29 cellular contexts compared by ENCODE assay signal in genomic region chr13:82522872-82523271, GRCh38.
"Had no signal": no experiment of that assay in that cellular context is flagged by ENCODE, and none has a peak within 500 bp of the region (broad histone marks: within the 10 kb centered on the region; RNA-seq: fewer than 3 reads in every experiment).

No MANE protein-coding gene starts in this region.

- H3K9me3 Mint-ChIP-seq: type B pancreatic cell had no signal

- ATAC-seq: stimulated activated effector memory CD8-positive, alpha-beta T cell treated with anti-CD3 and anti-CD28 coated beads, Interleukin-12 subunit alpha, Interleukin-12 subunit beta, amount 100 ng/mL, for 72 hours; stimulated activated memory B cell treated with anti-CD40 and anti-IgM and Interleukin-4, amounts not matched to agents 10 μg/mL and 1 μg/mL and 100 μg/mL, for 72 hours; stimulated activated naive B cell treated with anti-CD40 and anti-IgM and Interleukin-4, amounts not matched to agents 10 μg/mL and 1 μg/mL and 100 μg/mL, for 72 hours; stimulated activated naive CD8-positive, alpha-beta T cell treated with anti-CD3 and anti-CD28 coated beads, Interleukin-15, amount 100 ng/mL, for 72 hours; stimulated activated naive CD8-positive, alpha-beta T cell treated with anti-CD3 and anti-CD28 coated beads, Interleukin-15, Interleukin-2, amounts not matched to agents 100 U/mL and 50 U/mL, for 24 hours; upper lobe of right lung had no signal

- H3K4me3 Mint-ChIP-seq: stimulated activated effector memory CD8-positive, alpha-beta T cell treated with anti-CD3 and anti-CD28 coated beads, Interleukin-12 subunit alpha, Interleukin-12 subunit beta, amount 100 ng/mL, for 72 hours; stimulated activated memory B cell treated with anti-CD40 and anti-IgM and Interleukin-4, amounts not matched to agents 10 μg/mL and 1 μg/mL and 100 μg/mL, for 72 hours; stimulated activated naive B cell treated with anti-CD40 and anti-IgM and Interleukin-4, amounts not matched to agents 10 μg/mL and 1 μg/mL and 100 μg/mL, for 72 hours; stimulated activated naive CD8-positive, alpha-beta T cell treated with anti-CD3 and anti-CD28 coated beads, Interleukin-15, amount 100 ng/mL, for 72 hours; stimulated activated naive CD8-positive, alpha-beta T cell treated with anti-CD3 and anti-CD28 coated beads, Interleukin-15, Interleukin-2, amounts not matched to agents 100 ng/mL and 50 ng/mL, for 24 hours; type B pancreatic cell had no signal

- H3K4me1 Mint-ChIP-seq: stimulated activated effector memory CD8-positive, alpha-beta T cell treated with anti-CD3 and anti-CD28 coated beads, Interleukin-12 subunit alpha, Interleukin-12 subunit beta, amount 100 ng/mL, for 72 hours; stimulated activated memory B cell treated with anti-CD40 and anti-IgM and Interleukin-4, amounts not matched to agents 10 μg/mL and 1 μg/mL and 100 μg/mL, for 72 hours; stimulated activated naive B cell treated with anti-CD40 and anti-IgM and Interleukin-4, amounts not matched to agents 10 μg/mL and 1 μg/mL and 100 μg/mL, for 72 hours; stimulated activated naive CD8-positive, alpha-beta T cell treated with anti-CD3 and anti-CD28 coated beads, Interleukin-15, amount 100 ng/mL, for 72 hours had no signal

- H3K9me3 ChIP-seq: stomach, suprapubic skin, testis, thoracic aorta, thyroid gland, tibial artery, tibial nerve, transverse colon, upper lobe of left lung, upper lobe of right lung, uterus, vagina had no signal

- H3K27ac ChIP-seq: stomach, suprapubic skin, testis, thoracic aorta, thyroid gland, tibial artery, tibial nerve, transverse colon, upper lobe of left lung, upper lobe of right lung, uterus, vagina had no signal

- H3K36me3 ChIP-seq: stomach, suprapubic skin, thoracic aorta, thyroid gland, tibial artery, tibial nerve, transverse colon, upper lobe of left lung, upper lobe of right lung, uterus, vagina had no signal

- H3K27ac Mint-ChIP-seq: stimulated activated effector memory CD8-positive, alpha-beta T cell treated with anti-CD3 and anti-CD28 coated beads, Interleukin-12 subunit alpha, Interleukin-12 subunit beta, amount 100 ng/mL, for 72 hours; stimulated activated memory B cell treated with anti-CD40 and anti-IgM and Interleukin-4, amounts not matched to agents 10 μg/mL and 1 μg/mL and 100 μg/mL, for 72 hours; stimulated activated naive B cell treated with anti-CD40 and anti-IgM and Interleukin-4, amounts not matched to agents 10 μg/mL and 1 μg/mL and 100 μg/mL, for 72 hours; stimulated activated naive CD8-positive, alpha-beta T cell treated with anti-CD3 and anti-CD28 coated beads, Interleukin-15, amount 100 ng/mL, for 72 hours; stimulated activated naive CD8-positive, alpha-beta T cell treated with anti-CD3 and anti-CD28 coated beads, Interleukin-15, Interleukin-2, amounts not matched to agents 100 ng/mL and 50 ng/mL, for 24 hours; type B pancreatic cell had no signal

- H3K27me3 ChIP-seq: stomach, suprapubic skin, testis, thyroid gland, tibial artery, tibial nerve, transverse colon, upper lobe of left lung, upper lobe of right lung, uterus, vagina had no signal

- FAIRE-seq: urothelium cell line had no signal

- H3K27me3 Mint-ChIP-seq: stimulated activated memory B cell treated with anti-CD40 and anti-IgM and Interleukin-4, amounts not matched to agents 10 μg/mL and 1 μg/mL and 100 μg/mL, for 72 hours; stimulated activated naive B cell treated with anti-CD40 and anti-IgM and Interleukin-4, amounts not matched to agents 10 μg/mL and 1 μg/mL and 100 μg/mL, for 72 hours; stimulated activated naive CD8-positive, alpha-beta T cell treated with anti-CD3 and anti-CD28 coated beads, Interleukin-15, amount 100 ng/mL, for 72 hours; stimulated activated naive CD8-positive, alpha-beta T cell treated with anti-CD3 and anti-CD28 coated beads, Interleukin-15, Interleukin-2, amounts not matched to agents 100 ng/mL and 50 ng/mL, for 24 hours; type B pancreatic cell had no signal

- H3K36me3 Mint-ChIP-seq: stimulated activated effector memory CD8-positive, alpha-beta T cell treated with anti-CD3 and anti-CD28 coated beads, Interleukin-12 subunit alpha, Interleukin-12 subunit beta, amount 100 ng/mL, for 72 hours; stimulated activated memory B cell treated with anti-CD40 and anti-IgM and Interleukin-4, amounts not matched to agents 10 μg/mL and 1 μg/mL and 100 μg/mL, for 72 hours; stimulated activated naive B cell treated with anti-CD40 and anti-IgM and Interleukin-4, amounts not matched to agents 10 μg/mL and 1 μg/mL and 100 μg/mL, for 72 hours; type B pancreatic cell had no signal

- H3K4me1 ChIP-seq: stomach, suprapubic skin, testis, thyroid gland, tibial artery, tibial nerve, transverse colon, upper lobe of left lung, upper lobe of right lung, uterus, vagina had no signal

- H3K4me3 ChIP-seq: stomach, suprapubic skin, testis, thoracic aorta, thyroid gland, tibial artery, tibial nerve, transverse colon, upper lobe of left lung, upper lobe of right lung, uterus, vagina had no signal

- DNase-seq: stimulated activated CD4-positive, alpha-beta T cell treated with anti-CD3 and anti-CD28 coated beads, Interleukin-2, amount 100 ng/mL, for 48 hours; stimulated activated CD4-positive, alpha-beta T cell treated with anti-CD3 and anti-CD28 coated beads, Interleukin-4, amount 100 ng/mL, for 1 hour; stimulated activated CD4-positive, alpha-beta T cell treated with anti-CD3 and anti-CD28 coated beads, Interleukin-4, amount 100 ng/mL, for 24 hours; stimulated activated CD4-positive, alpha-beta T cell treated with anti-CD3 and anti-CD28 coated beads, Interleukin-4, amount 100 ng/mL, for 4 hours; stimulated activated CD8-positive, alpha-beta memory T cell treated with anti-CD3 and anti-CD28 coated beads, Interleukin-4, amount 100 ng/mL, for 48 hours; stimulated activated naive B cell treated with anti-CD40 and anti-IgM and Interleukin-4, amounts not matched to agents 10 μg/mL and 1 μg/mL and 100 μg/mL, for 72 hours; stimulated activated naive CD4-positive, alpha-beta T cell; stimulated activated naive CD4-positive, alpha-beta T cell treated with Interleukin-2 at 50 U/mL for 16 hours; stimulated activated naive CD8-positive, alpha-beta T cell treated with anti-CD3 and anti-CD28 coated beads, Interleukin-15, amount 100 ng/mL, for 72 hours; stimulated activated naive CD8-positive, alpha-beta T cell treated with anti-CD3 and anti-CD28 coated beads, Interleukin-15, Interleukin-2, amounts not matched to agents 100 U/mL and 50 U/mL, for 24 hours; stomach; substantia nigra; testis; thyroid gland; tibial artery; transverse colon; trophoblast cell; upper lobe of left lung; upper lobe of right lung; uterus had no signal
